Comparison of ENCODE assay signal across 10 cellular contexts in genomic region chr22:17797721-17798559, GRCh38. TPM values are rescaled to one million over a fixed set of nuclear protein-coding genes. Genes with fewer than 3 reads are reported as not detected.
DNase-seq lines count a peak whose midpoint lies in the region; ATAC-seq and FAIRE-seq lines count a peak whose summit lies in the region.
"Had no signal": no experiment of that assay in that cellular context is flagged by ENCODE, and none has a peak within 500 bp of the region (broad histone marks: within the 10 kb centered on the region; RNA-seq: fewer than 3 reads in every experiment).

No MANE protein-coding gene starts in this region.

- 0 out of 2 replicates have a peak, but pooled peaks cover under 1% of the 10 kb centered on the region for H3K36me3 ChIP-seq in BLaER1
- H3K36me3 ChIP-seq in SJCRH30 = no peaks in the 10 kb centered on the region

- no peaks in the 10 kb centered on the region for H4K20me1 ChIP-seq in BLaER1

- H3K4me3 ChIP-seq in BLaER1 (no peak overlapping the region; the same call in 1 of the 2 replicates), SJCRH30 (no peak overlapping the region)

- H3K4me1 ChIP-seq in BLaER1 (peaks cover 90% of the 10 kb centered on the region), SJCRH30 (no peaks in the 10 kb centered on the region)

- DNase-seq in GM19239 (ENCODE audit: insufficient read length, low spot score) = peak; percentile 76
- DNase-seq in SKM-1 treated with dmso at 0.1 percent for 144 hours (lab: John Stamatoyannopoulos, UW; ENCODE audit: unreplicated experiment) = peak; percentile 66
- no peak for DNase-seq in AG08396 (ENCODE audit: low spot score)
- DNase-seq in SJCRH30 = no peak
- DNase-seq in DMS53 treated with DMSO at 0.1 percent for 48 hours (lab: John Stamatoyannopoulos, UW; ENCODE audit: unreplicated experiment) = no peak
- DNase-seq in iPS-NIHi11 (ENCODE audit: low spot score) = no peak
- DNase-seq: H7; naive thymus-derived CD8-positive, alpha-beta T cell had no signal

- ATAC-seq in HG03095 (IDR thresholded peaks at IDR 0.05; ENCODE audit: unreplicated experiment) = peak; percentile 43

- peak overlapping the region; percentile 69 for H3K27ac ChIP-seq in BLaER1
- H3K27ac ChIP-seq in SJCRH30 = no peak overlapping the region

- H3K9me3 ChIP-seq in BLaER1 = no peaks in the 10 kb centered on the region
- no peaks in the 10 kb centered on the region for H3K9me3 ChIP-seq in SJCRH30 (replicated peaks)

- H3K27me3 ChIP-seq in BLaER1 (peaks cover 10% of the 10 kb centered on the region; the same call in 1 of the 2 replicates), SJCRH30 (no peaks in the 10 kb centered on the region)

- H3K9ac ChIP-seq in BLaER1 = no peak overlapping the region

- H3K4me2 ChIP-seq in BLaER1 = peak overlapping the region; percentile 70

- peak; percentile 99 for FAIRE-seq in GM19239 (lab: Jason Lieb, UNC)

RNA-seq across cellular contexts. Expression of gene BID, which starts 23.7 kb away (rescaled TPM):
- total RNA-seq in SJCRH30 (2014; rRNA removed; shearing (Covaris generic)) = 39.9 and 54.0 TPM in 2 replicates

Comparison
In these comparisons a context has a peak if more than half of its experiments do, and no peak if none do; other contexts are left out.
1. DNase-seq: peak in GM19239 (single experiment) and SKM-1 treated with dmso at 0.1 percent for 144 hours (single experiment); none in AG08396 (single experiment), SJCRH30 (0 of 2), DMS53 treated with DMSO at 0.1 percent for 48 hours (single experiment) and iPS-NIHi11 (single experiment).